ENCODE assay signal across 25 cellular contexts in genomic region chr19:12042893-12043292, GRCh38. TPM values are rescaled to one million over a fixed set of nuclear protein-coding genes. Genes with fewer than 3 reads are reported as not detected.
DNase-seq lines count a peak whose midpoint lies in the region; TF ChIP-seq lines count a peak whose summit lies in the region.
"Had no signal": no experiment of that assay in that cellular context is flagged by ENCODE, and none has a peak within 500 bp of the region (broad histone marks: within the 10 kb centered on the region; RNA-seq: fewer than 3 reads in every experiment).

No MANE protein-coding gene starts in this region.

- H3K36me3 ChIP-seq in adipocyte (ENCODE audit: control insufficient read depth, insufficient read depth, low read length, severe bottlenecking), result no peaks in the 10 kb centered on the region
- peaks cover 34% of the 10 kb centered on the region for H3K36me3 ChIP-seq in endodermal cell (ENCODE audit: control insufficient read depth, insufficient read depth, low read length)
- H3K36me3 ChIP-seq in trophoblast cell (ENCODE audit: control insufficient read depth in 1 of 2, insufficient read depth in 2 of 2, low read length in 2 of 2), result peaks cover 6 to 14% of the 10 kb centered on the region in 2 experiments
- peaks cover 0 to 26% (median 16%) of the 10 kb centered on the region in 4 donors for H3K36me3 ChIP-seq in stomach
- H3K36me3 ChIP-seq: BE2C had no signal

- H3K4me1 ChIP-seq in adipocyte (ENCODE audit: control insufficient read depth, insufficient read depth, low read length) (no peaks in the 10 kb centered on the region), endodermal cell (ENCODE audit: control insufficient read depth, insufficient read depth, low read length) (no peaks in the 10 kb centered on the region), trophoblast cell (ENCODE audit: control insufficient read depth in 1 of 2, insufficient read depth in 2 of 2, low read length in 2 of 2) (no peaks in the 10 kb centered on the region), stomach (no peaks in the 10 kb centered on the region)
- H3K4me1 ChIP-seq: BE2C, BLaER1 had no signal

- H2AK5ac ChIP-seq in trophoblast cell (ENCODE audit: low read length), result no peak overlapping the region

- H3K36me3 Mint-ChIP-seq in endodermal cell (ENCODE audit: low read depth), result peaks cover 55% of the 10 kb centered on the region
- H3K36me3 Mint-ChIP-seq: CD4-positive, CD25-positive, alpha-beta regulatory T cell had no signal

- no peak overlapping the region for H3K4me2 ChIP-seq in trophoblast cell (ENCODE audit: low read length)
- H3K4me2 ChIP-seq: BLaER1 had no signal

- H3K27me3 ChIP-seq in adipocyte (replicated peaks; ENCODE audit: control insufficient read depth, insufficient read depth, low read length) (no peaks in the 10 kb centered on the region), endodermal cell (ENCODE audit: control insufficient read depth, insufficient read depth, low read length, poor library complexity, severe bottlenecking) (no peaks in the 10 kb centered on the region), trophoblast cell (ENCODE audit: insufficient read depth, low read length) (no peaks in the 10 kb centered on the region), stomach (no peaks in the 10 kb centered on the region)
- H3K27me3 ChIP-seq: BE2C, BLaER1 had no signal

- H2BK12ac ChIP-seq in trophoblast cell (ENCODE audit: low read length), result no peak overlapping the region

- H3K9me3 ChIP-seq in adipocyte (ENCODE audit: control insufficient read depth, low read length) (peaks cover 47% of the 10 kb centered on the region), endodermal cell (ENCODE audit: control insufficient read depth, low read length) (peaks cover 67% of the 10 kb centered on the region), trophoblast cell (ENCODE audit: insufficient read depth, low read depth, low read length) (peaks cover 9% of the 10 kb centered on the region), stomach (peaks cover 16 to 49% (median 32%) of the 10 kb centered on the region in 4 donors)

- no peaks in the 10 kb centered on the region for H3K4me1 Mint-ChIP-seq in endodermal cell
- H3K4me1 Mint-ChIP-seq: CD14-positive monocyte; CD4-positive, alpha-beta memory T cell; CD4-positive, CD25-positive, alpha-beta regulatory T cell; CD8-positive, alpha-beta memory T cell had no signal

- H3K4ac ChIP-seq in trophoblast cell (ENCODE audit: low read depth, low read length), result no peak overlapping the region

- no peak overlapping the region for H2AFZ ChIP-seq in trophoblast cell (ENCODE audit: insufficient read depth, low read length, poor library complexity)

- H4K91ac ChIP-seq in trophoblast cell (ENCODE audit: low read depth, low read length), result no peak overlapping the region

- no peak overlapping the region for H3K18ac ChIP-seq in trophoblast cell (ENCODE audit: low read length)

- TF ChIP-seq EP300 in stomach (IDR thresholded peaks at IDR 0.05), result no peak

- H3K27ac Mint-ChIP-seq in endodermal cell, result no peak overlapping the region
- H3K27ac Mint-ChIP-seq: CD14-positive monocyte; CD4-positive, alpha-beta memory T cell; CD4-positive, CD25-positive, alpha-beta regulatory T cell; CD8-positive, alpha-beta memory T cell had no signal

- H3K4me3 Mint-ChIP-seq in endodermal cell, result no peak overlapping the region
- H3K4me3 Mint-ChIP-seq: CD14-positive monocyte; CD4-positive, alpha-beta memory T cell; CD4-positive, CD25-positive, alpha-beta regulatory T cell; CD8-positive, alpha-beta memory T cell had no signal

- H3K4me3 ChIP-seq in adipocyte (ENCODE audit: low read length), result peak overlapping the region; percentile 41
- H3K4me3 ChIP-seq in endodermal cell (ENCODE audit: low read length), result peak overlapping the region; percentile 67
- H3K4me3 ChIP-seq in trophoblast cell (ENCODE audit: low read depth, low read length), result no peak overlapping the region
- no peak overlapping the region for H3K4me3 ChIP-seq in stomach
- H3K4me3 ChIP-seq: GM12878 had no signal

- no peak overlapping the region for H4K12ac ChIP-seq in trophoblast cell (ENCODE audit: low read depth, low read length)

- TF ChIP-seq CTCF in endodermal cell (conservative IDR thresholded peaks at IDR 0.05) (no peak), stomach (IDR thresholded peaks at IDR 0.05) (no peak)

- no peak overlapping the region for H3K9ac ChIP-seq in adipocyte (ENCODE audit: low read length)
- no peak overlapping the region for H3K9ac ChIP-seq in endodermal cell (ENCODE audit: extremely low read depth, low read length, poor library complexity, severe bottlenecking)
- H3K9ac ChIP-seq in trophoblast cell (ENCODE audit: low read length), result no peak overlapping the region
- H3K9ac ChIP-seq: BLaER1 had no signal

- intact Hi-C loops in posterior vena cava (cut with DNase I) (no loop called here), stomach (cut with DNase I; ENCODE audit: low total_unique reads) (no loop called here)

- H3K79me2 ChIP-seq in trophoblast cell (ENCODE audit: control insufficient read depth, insufficient read depth, low read length, poor library complexity), result no peaks in the 10 kb centered on the region

- H3K23ac ChIP-seq in trophoblast cell (ENCODE audit: low read length), result no peak overlapping the region

- H3K79me1 ChIP-seq in trophoblast cell (ENCODE audit: low read length), result no peaks in the 10 kb centered on the region

- no peak overlapping the region for H3K14ac ChIP-seq in trophoblast cell (ENCODE audit: low read length)

- DNase-seq in adipocyte (ENCODE audit: low read depth), result no peak
- no peak for DNase-seq in endodermal cell
- peak; percentile 36 to 68 for DNase-seq in trophoblast cell
- no peak for DNase-seq in posterior vena cava (ENCODE audit: low spot score)
- DNase-seq in stomach, result no peak
- DNase-seq in activated CD8-positive, alpha-beta memory T cell treated with anti-CD3 and anti-CD28 coated beads for 24 hours, result no peak
- DNase-seq: 8988T; ACHN; BE2C; C1 segment of cervical spinal cord; CD4-positive, alpha-beta memory T cell; CD4-positive, CD25-positive, alpha-beta regulatory T cell; CD8-positive, alpha-beta memory T cell; COR-L47; DMS 273 treated with DMSO at 0.1 percent for 48 hours; DMS153; DMS53; DMS79; DND-41; EL; GDM1 had no signal

- no peak overlapping the region for H2BK5ac ChIP-seq in trophoblast cell (ENCODE audit: low read depth, low read length, poor library complexity)

- H3K27ac ChIP-seq in endodermal cell (ENCODE audit: low read depth, low read length), result no peak overlapping the region
- H3K27ac ChIP-seq in trophoblast cell (ENCODE audit: low read depth, low read length), result no peak overlapping the region
- H3K27ac ChIP-seq in stomach, result no peak overlapping the region
- H3K27ac ChIP-seq: BLaER1 had no signal

- no peak for TF ChIP-seq POLR2A in stomach (IDR thresholded peaks at IDR 0.05)

- H3K9me3 Mint-ChIP-seq in endodermal cell, result peaks cover 89% of the 10 kb centered on the region

- no peak overlapping the region for H2BK120ac ChIP-seq in trophoblast cell (ENCODE audit: insufficient read depth, low read length, poor library complexity)

- H4K8ac ChIP-seq in trophoblast cell (ENCODE audit: low read depth, low read length), result no peak overlapping the region

- H3K27me3 Mint-ChIP-seq in endodermal cell (ENCODE audit: insufficient read depth), result peaks cover 4% of the 10 kb centered on the region
- H3K27me3 Mint-ChIP-seq: CD4-positive, alpha-beta memory T cell; CD4-positive, CD25-positive, alpha-beta regulatory T cell had no signal

RNA-seq across cellular contexts. Expression of gene ZNF433, which starts 7.4 kb away (rescaled TPM):
- total RNA-seq in endodermal cell (1 to 10 TPM; 3.9 to 7.9 TPM), posterior vena cava (1 to 10 TPM; 3.9 to 5.1 TPM), stomach (10 to 100 TPM in 2 of 5 donors, 1 to 10 TPM in 2, not detected in 1; 1.2 to 19.0 (median 9.2) TPM)
- 3.6 TPM for polyA plus RNA-seq in endodermal cell (2013, experiment 1 of 2)
- polyA plus RNA-seq in endodermal cell (2013, experiment 2 of 2), result 4.1 TPM
- 5.0 and 5.5 TPM in 2 replicates for polyA plus RNA-seq in trophoblast cell (2013)
- polyA plus RNA-seq in stomach, result 1 to 10 TPM; 3.2 to 7.7 (median 3.7) TPM
- total RNA-seq: G401 had no signal

RNA-seq across cellular contexts. Expression of gene ZNF878, which starts 9.9 kb away (rescaled TPM):
- total RNA-seq in endodermal cell, result 1 to 10 TPM; 1.6 to 3.7 TPM
- polyA plus RNA-seq in endodermal cell (2013, experiment 1 of 2), result 1.4 TPM
- polyA plus RNA-seq in endodermal cell (2013, experiment 2 of 2), result 1.1 TPM
- polyA plus RNA-seq in trophoblast cell (2013), result 0.57 and 0.68 TPM in 2 replicates
- total RNA-seq in posterior vena cava, result under 1 TPM in 1 of 2 donors, not detected in 1; 0.14 TPM
- total RNA-seq in stomach, result 1 to 10 TPM in 1 of 5 donors, under 1 TPM in 1, not detected in 3; 0.55 to 4.9 TPM
- under 1 TPM in 2 of 3 donors, not detected in 1; 0.18 to 0.31 TPM for polyA plus RNA-seq in stomach
- total RNA-seq: CD4-positive, alpha-beta memory T cell; CD4-positive, CD25-positive, alpha-beta regulatory T cell had no signal
- polyA plus RNA-seq: CD14-positive monocyte; CD4-positive, alpha-beta memory T cell had no signal

RNA-seq across cellular contexts. Expression of gene ZNF844, which starts 21.6 kb away (rescaled TPM):
- total RNA-seq in endodermal cell (10 to 100 TPM; 10.3 to 17.9 TPM), posterior vena cava (10 to 100 TPM in 1 of 2 donors, 1 to 10 TPM in 1; 7.8 to 14.9 TPM), stomach (10 to 100 TPM in 3 of 5 donors, 1 to 10 TPM in 2; 1.2 to 16.1 (median 11.2) TPM)
- polyA plus RNA-seq in endodermal cell (2013, experiment 1 of 2), result 8.7 TPM
- polyA plus RNA-seq in endodermal cell (2013, experiment 2 of 2), result 6.2 TPM
- 1.5 TPM in 2 replicates for polyA plus RNA-seq in trophoblast cell (2013)
- polyA plus RNA-seq in stomach, result 1 to 10 TPM; 2.1 to 2.5 (median 2.3) TPM

Comparison
In these comparisons a context has a peak if more than half of its experiments do, and no peak if none do; other contexts are left out.
1. DNase-seq: peak in trophoblast cell (2 of 2); none in adipocyte (single experiment), endodermal cell (single experiment), posterior vena cava (single experiment), stomach (single experiment) and activated CD8-positive, alpha-beta memory T cell treated with anti-CD3 and anti-CD28 coated beads for 24 hours (single experiment).
2. H3K4me3 ChIP-seq: peak in adipocyte (single experiment) and endodermal cell (single experiment); none in trophoblast cell (single experiment) and stomach (0 of 4).